ENCODE assay signal across 8 cellular contexts in the genomic region with DNA sequence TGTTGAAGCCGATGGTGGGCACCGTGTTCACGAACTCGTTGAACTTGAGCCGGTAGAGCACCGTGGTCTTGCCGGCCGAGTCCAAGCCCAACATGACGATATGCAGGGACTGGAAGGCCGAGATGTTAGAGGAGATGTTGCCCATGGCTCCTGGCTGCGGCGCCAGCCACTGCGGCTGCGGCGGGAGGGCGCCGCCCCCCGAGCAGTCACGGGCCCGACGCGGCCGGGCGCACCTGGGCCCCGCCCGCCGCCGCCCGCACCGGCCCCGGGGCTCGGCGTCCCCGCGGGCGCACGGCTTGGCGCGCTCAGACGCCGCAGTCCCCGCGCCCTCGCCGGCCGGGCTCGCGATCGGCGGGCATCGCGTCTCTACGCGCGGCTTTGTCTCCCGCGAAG. TPM values are rescaled to one million over a fixed set of nuclear protein-coding genes. Genes with fewer than 3 reads are reported as not detected.
A peak's percentile ranks its signal among the peaks of the same experiment; 100 is the strongest.
DNase-seq lines count a peak whose midpoint lies in the region; ATAC-seq lines count a peak whose summit lies in the region.

No MANE protein-coding gene starts in this region.

- no peak overlapping the region for H3K27ac ChIP-seq in rectal smooth muscle tissue (ENCODE audit: low read depth, low read length)

- DNase-seq in NCI-H1436 (lab: John Stamatoyannopoulos, UW) (peak; percentile 54), NCI-H1436 treated with DMSO at 0.1 percent for 48 hours (lab: John Stamatoyannopoulos, UW) (no peak), NCI-H2227 (lab: John Stamatoyannopoulos, UW; ENCODE audit: unreplicated experiment) (peak; percentile 73), Right ventricle myocardium superior (no peak), inferior parietal cortex (ENCODE audit: extremely low spot score) (no peak)
- DNase-seq in activated effector memory CD4-positive, alpha-beta T cell treated with anti-CD3 and anti-CD28 coated beads, Interleukin-2, amount 50 U/mL, for 16 hours: peak; percentile 81

- peak overlapping the region; percentile 87 for H3K4me3 ChIP-seq in rectal smooth muscle tissue (ENCODE audit: low read length)

- H3K4me1 ChIP-seq in rectal smooth muscle tissue (ENCODE audit: control insufficient read depth, insufficient read depth, low read length): peaks cover 5% of the 10 kb centered on the region

- H3K36me3 ChIP-seq in rectal smooth muscle tissue (ENCODE audit: control insufficient read depth, insufficient read depth, low read length): no peaks in the 10 kb centered on the region

- intact Hi-C loops in Right ventricle myocardium superior (cut with DNase I): loop anchor here (2.0 kb wide), 1 partner anchor 208 kb away; no protein-coding TSS in a partner anchor

- ATAC-seq in HG02642 (IDR thresholded peaks at IDR 0.05; ENCODE audit: poor library complexity, unreplicated experiment) (peak; percentile 58), Right ventricle myocardium superior (ENCODE audit: poor library complexity) (peak; percentile 42)

- H3K27me3 ChIP-seq in rectal smooth muscle tissue (ENCODE audit: control insufficient read depth, insufficient read depth, low read length): peaks cover 4% of the 10 kb centered on the region

- H3K9ac ChIP-seq in rectal smooth muscle tissue (ENCODE audit: low read length): peak overlapping the region; percentile 66

RNA-seq across cellular contexts. Expression of gene ARL4C, which starts 0.4 kb away (rescaled TPM):
- 2.9 TPM for total RNA-seq in Right ventricle myocardium superior

Comparison
In these comparisons a context has a peak if more than half of its experiments do, and no peak if none do; other contexts are left out.
1. DNase-seq: peak in NCI-H1436 (single experiment), NCI-H2227 (single experiment) and activated effector memory CD4-positive, alpha-beta T cell treated with anti-CD3 and anti-CD28 coated beads, Interleukin-2, amount 50 U/mL, for 16 hours (single experiment); none in NCI-H1436 treated with DMSO at 0.1 percent for 48 hours (single experiment), Right ventricle myocardium superior (single experiment) and inferior parietal cortex (single experiment).